ENCODE assay signal across 1 cellular context in the genomic region with DNA sequence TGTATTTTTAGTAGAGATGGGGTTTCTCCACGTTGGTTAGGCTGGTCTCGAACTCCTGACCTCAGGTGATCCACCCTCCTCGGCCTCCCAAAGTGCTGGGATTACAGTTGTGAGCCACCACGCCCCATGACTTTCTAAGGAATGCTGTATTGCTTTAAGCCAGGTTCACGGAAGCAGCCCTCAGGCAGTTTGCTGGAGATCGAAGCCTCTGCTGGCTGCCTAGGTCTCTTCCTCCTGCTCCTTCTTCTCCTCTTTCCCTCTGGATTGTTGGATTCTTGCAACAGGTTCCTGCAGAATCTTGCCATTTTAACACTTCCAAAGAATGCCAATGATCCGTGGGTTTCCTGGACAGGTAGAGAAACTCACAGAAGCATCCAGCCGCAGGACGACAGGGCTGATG.
TF ChIP-seq lines count a peak whose summit lies in the region.

No MANE protein-coding gene starts in this region.

TF ChIP-seq in GM23338, 12 proteins besides CTCF, POLR2A, EP300 and RAD21 (continued from another document):
- TF ChIP-seq, protein P1, sequence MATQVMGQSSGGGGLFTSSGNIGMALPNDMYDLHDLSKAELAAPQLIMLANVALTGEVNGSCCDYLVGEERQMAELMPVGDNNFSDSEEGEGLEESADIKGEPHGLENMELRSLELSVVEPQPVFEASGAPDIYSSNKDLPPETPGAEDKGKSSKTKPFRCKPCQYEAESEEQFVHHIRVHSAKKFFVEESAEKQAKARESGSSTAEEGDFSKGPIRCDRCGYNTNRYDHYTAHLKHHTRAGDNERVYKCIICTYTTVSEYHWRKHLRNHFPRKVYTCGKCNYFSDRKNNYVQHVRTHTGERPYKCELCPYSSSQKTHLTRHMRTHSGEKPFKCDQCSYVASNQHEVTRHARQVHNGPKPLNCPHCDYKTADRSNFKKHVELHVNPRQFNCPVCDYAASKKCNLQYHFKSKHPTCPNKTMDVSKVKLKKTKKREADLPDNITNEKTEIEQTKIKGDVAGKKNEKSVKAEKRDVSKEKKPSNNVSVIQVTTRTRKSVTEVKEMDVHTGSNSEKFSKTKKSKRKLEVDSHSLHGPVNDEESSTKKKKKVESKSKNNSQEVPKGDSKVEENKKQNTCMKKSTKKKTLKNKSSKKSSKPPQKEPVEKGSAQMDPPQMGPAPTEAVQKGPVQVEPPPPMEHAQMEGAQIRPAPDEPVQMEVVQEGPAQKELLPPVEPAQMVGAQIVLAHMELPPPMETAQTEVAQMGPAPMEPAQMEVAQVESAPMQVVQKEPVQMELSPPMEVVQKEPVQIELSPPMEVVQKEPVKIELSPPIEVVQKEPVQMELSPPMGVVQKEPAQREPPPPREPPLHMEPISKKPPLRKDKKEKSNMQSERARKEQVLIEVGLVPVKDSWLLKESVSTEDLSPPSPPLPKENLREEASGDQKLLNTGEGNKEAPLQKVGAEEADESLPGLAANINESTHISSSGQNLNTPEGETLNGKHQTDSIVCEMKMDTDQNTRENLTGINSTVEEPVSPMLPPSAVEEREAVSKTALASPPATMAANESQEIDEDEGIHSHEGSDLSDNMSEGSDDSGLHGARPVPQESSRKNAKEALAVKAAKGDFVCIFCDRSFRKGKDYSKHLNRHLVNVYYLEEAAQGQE (IDR thresholded peaks at IDR 0.05; ENCODE audit: unreplicated experiment): no peak
- TF ChIP-seq, protein P2, sequence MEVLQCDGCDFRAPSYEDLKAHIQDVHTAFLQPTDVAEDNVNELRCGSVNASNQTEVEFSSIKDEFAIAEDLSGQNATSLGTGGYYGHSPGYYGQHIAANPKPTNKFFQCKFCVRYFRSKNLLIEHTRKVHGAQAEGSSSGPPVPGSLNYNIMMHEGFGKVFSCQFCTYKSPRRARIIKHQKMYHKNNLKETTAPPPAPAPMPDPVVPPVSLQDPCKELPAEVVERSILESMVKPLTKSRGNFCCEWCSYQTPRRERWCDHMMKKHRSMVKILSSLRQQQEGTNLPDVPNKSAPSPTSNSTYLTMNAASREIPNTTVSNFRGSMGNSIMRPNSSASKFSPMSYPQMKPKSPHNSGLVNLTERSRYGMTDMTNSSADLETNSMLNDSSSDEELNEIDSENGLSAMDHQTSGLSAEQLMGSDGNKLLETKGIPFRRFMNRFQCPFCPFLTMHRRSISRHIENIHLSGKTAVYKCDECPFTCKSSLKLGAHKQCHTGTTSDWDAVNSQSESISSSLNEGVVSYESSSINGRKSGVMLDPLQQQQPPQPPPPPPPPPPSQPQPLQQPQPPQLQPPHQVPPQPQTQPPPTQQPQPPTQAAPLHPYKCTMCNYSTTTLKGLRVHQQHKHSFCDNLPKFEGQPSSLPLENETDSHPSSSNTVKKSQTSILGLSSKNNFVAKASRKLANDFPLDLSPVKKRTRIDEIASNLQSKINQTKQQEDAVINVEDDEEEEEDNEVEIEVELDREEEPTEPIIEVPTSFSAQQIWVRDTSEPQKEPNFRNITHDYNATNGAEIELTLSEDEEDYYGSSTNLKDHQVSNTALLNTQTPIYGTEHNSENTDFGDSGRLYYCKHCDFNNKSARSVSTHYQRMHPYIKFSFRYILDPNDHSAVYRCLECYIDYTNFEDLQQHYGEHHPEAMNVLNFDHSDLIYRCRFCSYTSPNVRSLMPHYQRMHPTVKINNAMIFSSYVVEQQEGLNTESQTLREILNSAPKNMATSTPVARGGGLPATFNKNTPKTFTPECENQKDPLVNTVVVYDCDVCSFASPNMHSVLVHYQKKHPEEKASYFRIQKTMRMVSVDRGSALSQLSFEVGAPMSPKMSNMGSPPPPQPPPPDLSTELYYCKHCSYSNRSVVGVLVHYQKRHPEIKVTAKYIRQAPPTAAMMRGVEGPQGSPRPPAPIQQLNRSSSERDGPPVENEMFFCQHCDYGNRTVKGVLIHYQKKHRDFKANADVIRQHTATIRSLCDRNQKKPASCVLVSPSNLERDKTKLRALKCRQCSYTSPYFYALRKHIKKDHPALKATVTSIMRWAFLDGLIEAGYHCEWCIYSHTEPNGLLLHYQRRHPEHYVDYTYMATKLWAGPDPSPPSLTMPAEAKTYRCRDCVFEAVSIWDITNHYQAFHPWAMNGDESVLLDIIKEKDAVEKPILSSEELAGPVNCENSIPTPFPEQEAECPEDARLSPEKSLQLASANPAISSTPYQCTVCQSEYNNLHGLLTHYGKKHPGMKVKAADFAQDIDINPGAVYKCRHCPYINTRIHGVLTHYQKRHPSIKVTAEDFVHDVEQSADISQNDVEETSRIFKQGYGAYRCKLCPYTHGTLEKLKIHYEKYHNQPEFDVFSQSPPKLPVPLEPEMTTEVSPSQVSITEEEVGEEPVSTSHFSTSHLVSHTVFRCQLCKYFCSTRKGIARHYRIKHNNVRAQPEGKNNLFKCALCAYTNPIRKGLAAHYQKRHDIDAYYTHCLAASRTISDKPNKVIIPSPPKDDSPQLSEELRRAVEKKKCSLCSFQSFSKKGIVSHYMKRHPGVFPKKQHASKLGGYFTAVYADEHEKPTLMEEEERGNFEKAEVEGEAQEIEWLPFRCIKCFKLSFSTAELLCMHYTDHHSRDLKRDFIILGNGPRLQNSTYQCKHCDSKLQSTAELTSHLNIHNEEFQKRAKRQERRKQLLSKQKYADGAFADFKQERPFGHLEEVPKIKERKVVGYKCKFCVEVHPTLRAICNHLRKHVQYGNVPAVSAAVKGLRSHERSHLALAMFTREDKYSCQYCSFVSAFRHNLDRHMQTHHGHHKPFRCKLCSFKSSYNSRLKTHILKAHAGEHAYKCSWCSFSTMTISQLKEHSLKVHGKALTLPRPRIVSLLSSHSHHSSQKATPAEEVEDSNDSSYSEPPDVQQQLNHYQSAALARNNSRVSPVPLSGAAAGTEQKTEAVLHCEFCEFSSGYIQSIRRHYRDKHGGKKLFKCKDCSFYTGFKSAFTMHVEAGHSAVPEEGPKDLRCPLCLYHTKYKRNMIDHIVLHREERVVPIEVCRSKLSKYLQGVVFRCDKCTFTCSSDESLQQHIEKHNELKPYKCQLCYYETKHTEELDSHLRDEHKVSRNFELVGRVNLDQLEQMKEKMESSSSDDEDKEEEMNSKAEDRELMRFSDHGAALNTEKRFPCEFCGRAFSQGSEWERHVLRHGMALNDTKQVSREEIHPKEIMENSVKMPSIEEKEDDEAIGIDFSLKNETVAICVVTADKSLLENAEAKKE (CRISPR knock-in tag; IDR thresholded peaks at IDR 0.05): no peak
- TF ChIP-seq POLR2AphosphoS5 (IDR thresholded peaks at IDR 0.05; ENCODE audit: low read depth): no peak
- TF ChIP-seq STAT1 (IDR thresholded peaks at IDR 0.05; ENCODE audit: unreplicated experiment): no peak
- TF ChIP-seq, protein P3, sequence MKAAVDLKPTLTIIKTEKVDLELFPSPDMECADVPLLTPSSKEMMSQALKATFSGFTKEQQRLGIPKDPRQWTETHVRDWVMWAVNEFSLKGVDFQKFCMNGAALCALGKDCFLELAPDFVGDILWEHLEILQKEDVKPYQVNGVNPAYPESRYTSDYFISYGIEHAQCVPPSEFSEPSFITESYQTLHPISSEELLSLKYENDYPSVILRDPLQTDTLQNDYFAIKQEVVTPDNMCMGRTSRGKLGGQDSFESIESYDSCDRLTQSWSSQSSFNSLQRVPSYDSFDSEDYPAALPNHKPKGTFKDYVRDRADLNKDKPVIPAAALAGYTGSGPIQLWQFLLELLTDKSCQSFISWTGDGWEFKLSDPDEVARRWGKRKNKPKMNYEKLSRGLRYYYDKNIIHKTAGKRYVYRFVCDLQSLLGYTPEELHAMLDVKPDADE (IDR thresholded peaks at IDR 0.05): no peak
- TF ChIP-seq ZNF331 (CRISPR knock-in tag; IDR thresholded peaks at IDR 0.05; ENCODE audit: low read depth): no peak
- no peak for TF ChIP-seq NANOG (IDR thresholded peaks at IDR 0.05; ENCODE audit: borderline replicate concordance)
- TF ChIP-seq JUNB (IDR thresholded peaks at IDR 0.05; ENCODE audit: unreplicated experiment): no peak
- no peak for TF ChIP-seq EZH2phosphoT487 (IDR thresholded peaks at IDR 0.05; ENCODE audit: unreplicated experiment)
- TF ChIP-seq CREB1 (CRISPR knock-in tag; IDR thresholded peaks at IDR 0.05; ENCODE audit: low read depth): no peak
